Comparison of ENCODE assay signal across 1 cellular context in genomic region chr12:119876761-119877638, GRCh38.
TF ChIP-seq lines count a peak whose summit lies in the region.

Gene CIT, minus strand, starts transcription at chr12:119877320. Its CDS starts 1,152 bp downstream, at chr12:119876168.

TF ChIP-seq in K562, 482 proteins besides CTCF, POLR2A, EP300 and RAD21 (continued from another document and continues in another):
- TF ChIP-seq HBP1 (CRISPR knock-in tag; IDR thresholded peaks at IDR 0.05) (no peak), LARP7 (IDR thresholded peaks at IDR 0.05) (no peak), MYBL2 (IDR thresholded peaks at IDR 0.05; ENCODE audit: low read depth) (peak; percentile 98), MYBL2 (CRISPR knock-in tag; IDR thresholded peaks at IDR 0.05; ENCODE audit: borderline replicate concordance) (peak; percentile 55; the same call in 1 of the 2 replicates), ZNF311 (CRISPR knock-in tag; IDR thresholded peaks at IDR 0.05) (no peak), HMG20B (CRISPR knock-in tag; IDR thresholded peaks at IDR 0.05) (no peak), ZNF511 (CRISPR knock-in tag; IDR thresholded peaks at IDR 0.05) (peak; percentile 57; the same call in 1 of the 2 replicates), RFX5 (IDR thresholded peaks at IDR 0.05; ENCODE audit: low read depth, low read length) (no peak), ATF7 (IDR thresholded peaks at IDR 0.05) (peak; percentile 71), TOE1 (IDR thresholded peaks at IDR 0.05; ENCODE audit: borderline replicate concordance) (no peak; the same call in 1 of the 2 replicates), TOE1 (CRISPR knock-in tag; IDR thresholded peaks at IDR 0.05; ENCODE audit: borderline replicate concordance, low read depth) (no peak), MIER1 (IDR thresholded peaks at IDR 0.05; ENCODE audit: low read depth) (no peak), STAT6 (CRISPR knock-in tag; IDR thresholded peaks at IDR 0.05) (no peak), KAT7 (CRISPR knock-in tag; IDR thresholded peaks at IDR 0.05; ENCODE audit: borderline replicate concordance) (no peak), THRAP3 (IDR thresholded peaks at IDR 0.05; ENCODE audit: borderline replicate concordance) (no peak), RNF219 (CRISPR knock-in tag; IDR thresholded peaks at IDR 0.05) (no peak), HDAC3 (IDR thresholded peaks at IDR 0.05; ENCODE audit: borderline replicate concordance, partially characterized antibody) (no peak), ZNF431 (CRISPR knock-in tag; IDR thresholded peaks at IDR 0.05) (no peak), ZBTB9 (CRISPR knock-in tag; IDR thresholded peaks at IDR 0.05) (no peak), MCM5 (IDR thresholded peaks at IDR 0.05; ENCODE audit: low read depth) (no peak), TSC22D4 (tag; IDR thresholded peaks at IDR 0.05) (no peak), E2F4 (CRISPR knock-in tag; IDR thresholded peaks at IDR 0.05; ENCODE audit: low read depth) (peak; percentile 97), TAF15 (IDR thresholded peaks at IDR 0.05; ENCODE audit: low read depth, low read length) (no peak), NFYB (IDR thresholded peaks at IDR 0.05; ENCODE audit: extremely low read depth, insufficient read length) (peak; percentile 38), ZNF277 (CRISPR knock-in tag; IDR thresholded peaks at IDR 0.05; ENCODE audit: borderline replicate concordance) (no peak), ZBTB43 (CRISPR knock-in tag; IDR thresholded peaks at IDR 0.05) (no peak), ZNF717 (CRISPR knock-in tag; IDR thresholded peaks at IDR 0.05) (no peak), SAP30 (IDR thresholded peaks at IDR 0.05; ENCODE audit: borderline replicate concordance, insufficient read depth, low read depth, low read length, poor library complexity, severe bottlenecking) (peak; percentile 80), GABPB1 (CRISPR knock-in tag; IDR thresholded peaks at IDR 0.05) (no peak), PKNOX1 (IDR thresholded peaks at IDR 0.05) (peak; percentile 99), AFF1 (IDR thresholded peaks at IDR 0.05; ENCODE audit: low read depth in 1 of 2, partially characterized antibody in 2 of 2) (peak in 1 of 2 experiments; percentile 78), TFE3 (CRISPR knock-in tag; IDR thresholded peaks at IDR 0.05) (no peak), NRF1 (conservative IDR thresholded peaks at IDR 0.05 in 1 of 2, IDR thresholded peaks at IDR 0.05 in 1 of 2) (peak; percentile 79 to 82), ELK3 (CRISPR knock-in tag; IDR thresholded peaks at IDR 0.05) (no peak), ZKSCAN1 (IDR thresholded peaks at IDR 0.05; ENCODE audit: low read depth, low read length) (no peak), PHF21A (IDR thresholded peaks at IDR 0.05; ENCODE audit: borderline replicate concordance, low read depth) (no peak)
